Comparison of ENCODE assay signal across 9 cellular contexts in the genomic region with DNA sequence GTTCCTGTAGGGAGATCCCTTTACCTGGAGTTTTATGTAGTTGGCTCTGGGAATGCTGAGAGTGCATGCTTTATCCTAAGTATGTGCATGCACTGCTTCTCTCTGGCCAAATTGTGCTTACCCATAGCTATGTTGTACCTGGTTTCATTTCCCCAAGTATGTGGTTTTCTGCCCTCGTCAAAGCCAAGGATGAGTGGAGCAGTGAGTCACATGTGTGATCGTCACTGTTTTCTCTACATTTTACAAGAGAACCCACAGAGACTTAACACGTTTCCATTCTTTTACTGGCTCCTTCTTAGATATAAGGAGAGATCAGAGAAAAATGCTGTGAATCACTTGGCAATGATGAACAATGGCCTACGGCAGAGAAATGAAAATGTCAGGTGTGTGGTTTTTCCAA. TPM values are rescaled to one million over a fixed set of nuclear protein-coding genes. Genes with fewer than 3 reads are reported as not detected.
DNase-seq lines count a peak whose midpoint lies in the region; ATAC-seq, FAIRE-seq and TF ChIP-seq lines count a peak whose summit lies in the region.
"Had no signal": no experiment of that assay in that cellular context is flagged by ENCODE, and none has a peak within 500 bp of the region (broad histone marks: within the 10 kb centered on the region; RNA-seq: fewer than 3 reads in every experiment).

No MANE protein-coding gene starts in this region.

- H3K27ac ChIP-seq in keratinocyte (ENCODE audit: control insufficient read depth, insufficient read depth, low read length) (peak overlapping the region; percentile 58), esophagus muscularis mucosa (replicated peaks in 1 of 4) (no peak overlapping the region), right atrium auricular region (no peak overlapping the region)

- intact Hi-C loops in activated naive CD4-positive, alpha-beta T cell treated with anti-CD3 and anti-CD28 coated beads for 36 hours (cut with micrococcal nuclease): loop anchor here (1.0 to 5.0 kb wide), 9 partner anchors 12 to 653 kb away; a partner anchor contains a TSS
- intact Hi-C loops in esophagus muscularis mucosa (cut with DNase I): no loop called here

- H3K4me3 Mint-ChIP-seq in activated naive CD4-positive, alpha-beta T cell treated with anti-CD3 and anti-CD28 coated beads for 36 hours: no peak overlapping the region
- H3K4me3 Mint-ChIP-seq: neural crest cell had no signal

- no peaks in the 10 kb centered on the region for H3K36me3 Mint-ChIP-seq in activated naive CD4-positive, alpha-beta T cell treated with anti-CD3 and anti-CD28 coated beads for 36 hours (ENCODE audit: low read depth)

- WGBS in esophagus muscularis mucosa: 65% methylated on average over 4 of the region's 4 CpGs

- H3K9me3 ChIP-seq in keratinocyte (ENCODE audit: control insufficient read depth, low read depth, low read length) (peaks cover 4% of the 10 kb centered on the region), esophagus muscularis mucosa (peaks cover 0 to 9% (median 0%) of the 10 kb centered on the region in 4 donors), right atrium auricular region (peaks cover 0 to 5% of the 10 kb centered on the region in 2 donors)

- H3K9me3 Mint-ChIP-seq in activated naive CD4-positive, alpha-beta T cell treated with anti-CD3 and anti-CD28 coated beads for 36 hours: peaks cover 3% of the 10 kb centered on the region

- FAIRE-seq in RCC 7860 (lab: Jason Lieb, UNC): peak; percentile 21
- peak; percentile 99 for FAIRE-seq in keratinocyte (lab: Jason Lieb, UNC)

- H3K4me3 ChIP-seq in keratinocyte (ENCODE audit: control insufficient read depth in 2 of 3, extremely low read depth in 1 of 3, insufficient read depth in 2 of 3, low read depth in 1 of 3, low read length in 3 of 3) (no peak overlapping the region), esophagus muscularis mucosa (no peak overlapping the region), right atrium auricular region (no peak overlapping the region)

- no peaks in the 10 kb centered on the region for H4K20me1 ChIP-seq in keratinocyte (ENCODE audit: control insufficient read depth, extremely low read depth, insufficient read depth, low read length)

- no peak for TF ChIP-seq EP300 in esophagus muscularis mucosa (IDR thresholded peaks at IDR 0.05)

- DNase-seq in activated naive CD4-positive, alpha-beta T cell treated with anti-CD3 and anti-CD28 coated beads for 36 hours: peak; percentile 77
- no peak for DNase-seq in activated naive CD4-positive, alpha-beta T cell treated with anti-CD3 and anti-CD28 coated beads, Interleukin-2, amount 50 U/mL, for 16 hours
- peak; percentile 50 for DNase-seq in RCC 7860 (ENCODE audit: low spot score)
- DNase-seq in keratinocyte (ENCODE audit: low read depth, low spot score): peak; percentile 92
- no peak for DNase-seq in esophagus muscularis mucosa (ENCODE audit: extremely low spot score)
- DNase-seq in HCEC 1CT: no peak
- DNase-seq in right atrium auricular region (ENCODE audit: low spot score): no peak

- H3K4me2 ChIP-seq in keratinocyte (ENCODE audit: control insufficient read depth, extremely low read depth, insufficient read depth, low read depth, low read length): peak overlapping the region; percentile 70

- peak; percentile 94 for ATAC-seq in HG03060 (IDR thresholded peaks at IDR 0.05; ENCODE audit: low read depth, unreplicated experiment)

- H3K36me3 ChIP-seq in keratinocyte (ENCODE audit: control insufficient read depth in 2 of 2, extremely low read depth in 1 of 2, insufficient read depth in 2 of 2, low read length in 2 of 2): no peaks in the 10 kb centered on the region
- no peaks in the 10 kb centered on the region for H3K36me3 ChIP-seq in esophagus muscularis mucosa
- no peaks in the 10 kb centered on the region for H3K36me3 ChIP-seq in right atrium auricular region

- dilution Hi-C loops in keratinocyte (cut with MboI; ENCODE audit: extremely low pct_ligation_motif_present, low sequenced_read_pairs): no loop called here

- no peaks in the 10 kb centered on the region for H3K9me1 ChIP-seq in keratinocyte (ENCODE audit: control insufficient read depth, extremely low read depth, insufficient read depth, low read length)

- TF ChIP-seq POLR2A in esophagus muscularis mucosa (IDR thresholded peaks at IDR 0.05; ENCODE audit: low read depth): no peak

- TF ChIP-seq CTCF in keratinocyte (optimal IDR thresholded peaks at IDR 0.05 in 1 of 3, IDR thresholded peaks at IDR 0.05 in 1 of 3, conservative IDR thresholded peaks at IDR 0.05 in 1 of 3; ENCODE audit: extremely low read depth in 1 of 3, insufficient read depth in 2 of 3, low read length in 3 of 3): peak in 1 of 3 experiments; percentile 10
- no peak for TF ChIP-seq CTCF in esophagus muscularis mucosa (IDR thresholded peaks at IDR 0.05)
- no peak for TF ChIP-seq CTCF in right atrium auricular region (IDR thresholded peaks at IDR 0.05)

- H3K27me3 Mint-ChIP-seq in activated naive CD4-positive, alpha-beta T cell treated with anti-CD3 and anti-CD28 coated beads for 36 hours (ENCODE audit: low read depth): peaks cover 20% of the 10 kb centered on the region

- H3K79me2 ChIP-seq in keratinocyte (ENCODE audit: control insufficient read depth, insufficient read depth, low read length): no peaks in the 10 kb centered on the region

- H2AFZ ChIP-seq in keratinocyte (ENCODE audit: control insufficient read depth, low read length): no peak overlapping the region

- CTCF ChIA-PET in activated naive CD4-positive, alpha-beta T cell treated with anti-CD3 and anti-CD28 coated beads for 36 hours (lab: Charles Lee): interaction anchor here (1.2 kb wide), 1 partner anchor 14 kb away, joined by 7 read pairs; no protein-coding TSS in a partner anchor

- peak overlapping the region; percentile 13 for H3K27ac Mint-ChIP-seq in activated naive CD4-positive, alpha-beta T cell treated with anti-CD3 and anti-CD28 coated beads for 36 hours

- H3K27me3 ChIP-seq in keratinocyte (ENCODE audit: control insufficient read depth, extremely low read depth, insufficient read depth, low read length) (no peaks in the 10 kb centered on the region), esophagus muscularis mucosa (no peaks in the 10 kb centered on the region), right atrium auricular region (no peaks in the 10 kb centered on the region)

- H3K9ac ChIP-seq in keratinocyte (ENCODE audit: control insufficient read depth, extremely low read depth, insufficient read depth, low read length): peak overlapping the region; percentile 4

- H3K4me1 ChIP-seq in keratinocyte (ENCODE audit: control insufficient read depth, extremely low read depth, insufficient read depth, low read length): peaks cover 26% of the 10 kb centered on the region
- H3K4me1 ChIP-seq in esophagus muscularis mucosa: no peaks in the 10 kb centered on the region
- H3K4me1 ChIP-seq in right atrium auricular region: no peaks in the 10 kb centered on the region

- H3K4me1 Mint-ChIP-seq in activated naive CD4-positive, alpha-beta T cell treated with anti-CD3 and anti-CD28 coated beads for 36 hours (ENCODE audit: low read depth): peaks cover 29% of the 10 kb centered on the region
- H3K4me1 Mint-ChIP-seq: neural crest cell had no signal

RNA-seq across cellular contexts. Expression of a gene that starts 42.0 kb away (rescaled TPM):
- total RNA-seq in activated naive CD4-positive, alpha-beta T cell treated with anti-CD3 and anti-CD28 coated beads for 36 hours: 10 to 100 TPM; 27.7 to 28.8 TPM
- 19.8 to 20.8 TPM (median 20.3 TPM) in 3 replicates for polyA plus RNA-seq in keratinocyte
- polyA plus RNA-seq in keratinocyte (2011; ENCODE audit: low read depth): 34.0 TPM
- 13.9 and 18.3 TPM in 2 replicates for polyA plus RNA-seq in keratinocyte (2011; cell fraction: cytosol; rRNA removed)
- 67.4 and 73.9 TPM in 2 replicates for polyA plus RNA-seq in keratinocyte (2011; cell fraction: nucleus; rRNA removed)
- 19.3 and 32.9 TPM in 2 replicates for polyA plus RNA-seq in keratinocyte (2012; ENCODE audit: low replicate concordance)
- 68.7 to 96.4 TPM (median 93.1 TPM) in 3 replicates for polyA minus RNA-seq in keratinocyte
- 17.1 TPM for polyA minus RNA-seq in keratinocyte (2011; cell fraction: cytosol; rRNA and poly(A)+ RNA removed)
- 129 and 267 TPM in 2 replicates for polyA minus RNA-seq in keratinocyte (2011; cell fraction: nucleus; rRNA and poly(A)+ RNA removed)
- total RNA-seq in esophagus muscularis mucosa (10 to 100 TPM; 26.2 to 39.7 (median 35.8) TPM), right atrium auricular region (10 to 100 TPM; 50.4 to 60.6 TPM)

Comparison
In these comparisons a context has a peak if more than half of its experiments do, and no peak if none do; other contexts are left out.
1. DNase-seq: peak in activated naive CD4-positive, alpha-beta T cell treated with anti-CD3 and anti-CD28 coated beads for 36 hours (single experiment), RCC 7860 (single experiment) and keratinocyte (single experiment); none in activated naive CD4-positive, alpha-beta T cell treated with anti-CD3 and anti-CD28 coated beads, Interleukin-2, amount 50 U/mL, for 16 hours (single experiment), esophagus muscularis mucosa (single experiment), HCEC 1CT (single experiment) and right atrium auricular region (single experiment).